In genomic region chr12:104286538-104287482, GRCh38 we compare ENCODE assay signal across 1 cellular context.
TF ChIP-seq lines count a peak whose summit lies in the region.

No MANE protein-coding gene starts in this region.

TF ChIP-seq in HEK293, 187 proteins besides CTCF, POLR2A, EP300 and RAD21 (continued from another document and continues in another):
- TF ChIP-seq ZBTB11 (tag by site-specific recombination; conservative IDR thresholded peaks at IDR 0.05; ENCODE audit: low read depth) (peak; percentile 81), ZNF629 (tag by site-specific recombination; IDR thresholded peaks at IDR 0.05) (peak; percentile 93), ZNF155 (tag by site-specific recombination; IDR thresholded peaks at IDR 0.05) (no peak), ZNF341 (tag by site-specific recombination; IDR thresholded peaks at IDR 0.05; ENCODE audit: low read depth) (peak; percentile 92), ZNF626 (tag by site-specific recombination; IDR thresholded peaks at IDR 0.05) (no peak), ZBTB7A (tag by site-specific recombination; IDR thresholded peaks at IDR 0.05; ENCODE audit: low read depth) (no peak; the same call in 1 of the 2 replicates), ZNF214 (tag by site-specific recombination; IDR thresholded peaks at IDR 0.05; ENCODE audit: borderline replicate concordance) (no peak), ZNF132 (tag by site-specific recombination; IDR thresholded peaks at IDR 0.05; ENCODE audit: borderline replicate concordance) (no peak), ZNF423 (tag by site-specific recombination; IDR thresholded peaks at IDR 0.05) (no peak), PRDM1 (tag by site-specific recombination; IDR thresholded peaks at IDR 0.05) (peak; percentile 87), ZNF768 (tag by site-specific recombination; IDR thresholded peaks at IDR 0.05) (no peak), ZSCAN30 (tag by site-specific recombination; IDR thresholded peaks at IDR 0.05) (peak; percentile 57), KLF8 (tag by site-specific recombination; IDR thresholded peaks at IDR 0.05) (peak; percentile 91), ZNF677 (tag by site-specific recombination; IDR thresholded peaks at IDR 0.05) (no peak), ZNF707 (tag by site-specific recombination; IDR thresholded peaks at IDR 0.05) (no peak), ZNF580 (tag by site-specific recombination; IDR thresholded peaks at IDR 0.05) (no peak), MZF1 (tag by site-specific recombination; IDR thresholded peaks at IDR 0.05; ENCODE audit: borderline replicate concordance) (no peak), ZBTB26 (tag by site-specific recombination; optimal IDR thresholded peaks at IDR 0.05) (peak; percentile 53), GFI1B (tag by site-specific recombination; IDR thresholded peaks at IDR 0.05) (no peak), KLF17 (tag by site-specific recombination; IDR thresholded peaks at IDR 0.05) (peak; percentile 82), ZNF211 (tag by site-specific recombination; IDR thresholded peaks at IDR 0.05; ENCODE audit: low read depth) (no peak), ZBTB1 (tag by site-specific recombination; IDR thresholded peaks at IDR 0.05) (no peak), ZNF473 (tag by site-specific recombination; IDR thresholded peaks at IDR 0.05) (no peak), ZXDB (tag by site-specific recombination; IDR thresholded peaks at IDR 0.05) (peak; percentile 66; the same call in 1 of the 2 replicates), PRDM4 (tag by site-specific recombination; IDR thresholded peaks at IDR 0.05) (0 out of 2 replicates have a peak, but pooled peaks have one; percentile 12), ZNF280D (tag by site-specific recombination; IDR thresholded peaks at IDR 0.05) (no peak), ZNF223 (tag by site-specific recombination; IDR thresholded peaks at IDR 0.05) (no peak), KLF16 (tag by site-specific recombination; IDR thresholded peaks at IDR 0.05) (peak; percentile 55; the same call in 1 of the 2 replicates), ZNF560 (tag by site-specific recombination; IDR thresholded peaks at IDR 0.05; ENCODE audit: borderline replicate concordance) (no peak), ZNF202 (tag by site-specific recombination; IDR thresholded peaks at IDR 0.05; ENCODE audit: borderline replicate concordance) (no peak), ZNF585B (tag by site-specific recombination; IDR thresholded peaks at IDR 0.05) (no peak), GLI4 (tag by site-specific recombination; IDR thresholded peaks at IDR 0.05) (no peak), HIC1 (tag by site-specific recombination; IDR thresholded peaks at IDR 0.05) (peak; percentile 71; the same call in 1 of the 2 replicates), ZNF660 (tag by site-specific recombination; IDR thresholded peaks at IDR 0.05) (0 out of 2 replicates have a peak, but pooled peaks have one; percentile 3), ZNF513 (tag by site-specific recombination; IDR thresholded peaks at IDR 0.05) (no peak), ZNF391 (tag by site-specific recombination; IDR thresholded peaks at IDR 0.05; ENCODE audit: borderline replicate concordance, low read depth) (peak; percentile 53; the same call in 1 of the 2 replicates), ZNF658 (tag by site-specific recombination; IDR thresholded peaks at IDR 0.05) (no peak), GLI2 (tag by site-specific recombination; IDR thresholded peaks at IDR 0.05; ENCODE audit: borderline replicate concordance, low read depth) (no peak), ZNF561 (tag by site-specific recombination; IDR thresholded peaks at IDR 0.05; ENCODE audit: borderline replicate concordance) (peak; percentile 87), ZIC2 (tag by site-specific recombination; IDR thresholded peaks at IDR 0.05) (no peak), ZNF174 (tag by site-specific recombination; IDR thresholded peaks at IDR 0.05) (no peak), MYNN (tag by site-specific recombination; IDR thresholded peaks at IDR 0.05; ENCODE audit: borderline replicate concordance) (no peak), ZNF549 (tag by site-specific recombination; IDR thresholded peaks at IDR 0.05) (no peak), ZNF366 (tag by site-specific recombination; conservative IDR thresholded peaks at IDR 0.05) (peak; percentile 83), ZNF623 (tag by site-specific recombination; IDR thresholded peaks at IDR 0.05) (no peak), ZFP41 (tag by site-specific recombination; IDR thresholded peaks at IDR 0.05; ENCODE audit: borderline replicate concordance) (no peak), ZNF701 (tag by site-specific recombination; IDR thresholded peaks at IDR 0.05) (no peak), ZBTB8A (tag by site-specific recombination; IDR thresholded peaks at IDR 0.05) (peak; percentile 78), ZNF221 (tag by site-specific recombination; IDR thresholded peaks at IDR 0.05; ENCODE audit: borderline replicate concordance) (no peak), ZNF639 (tag by site-specific recombination; IDR thresholded peaks at IDR 0.05) (peak; percentile 36; the same call in 1 of the 2 replicates), ZBTB21 (tag by site-specific recombination; IDR thresholded peaks at IDR 0.05) (peak; percentile 91), YY2 (tag by site-specific recombination; IDR thresholded peaks at IDR 0.05) (no peak), TRIM28 (IDR thresholded peaks at IDR 0.05; ENCODE audit: borderline replicate concordance, low read length) (no peak; the same call in 1 of the 2 replicates), ZNF837 (tag by site-specific recombination; IDR thresholded peaks at IDR 0.05) (no peak)
